ENCODE assay signal across 1 cellular context in the genomic region with DNA sequence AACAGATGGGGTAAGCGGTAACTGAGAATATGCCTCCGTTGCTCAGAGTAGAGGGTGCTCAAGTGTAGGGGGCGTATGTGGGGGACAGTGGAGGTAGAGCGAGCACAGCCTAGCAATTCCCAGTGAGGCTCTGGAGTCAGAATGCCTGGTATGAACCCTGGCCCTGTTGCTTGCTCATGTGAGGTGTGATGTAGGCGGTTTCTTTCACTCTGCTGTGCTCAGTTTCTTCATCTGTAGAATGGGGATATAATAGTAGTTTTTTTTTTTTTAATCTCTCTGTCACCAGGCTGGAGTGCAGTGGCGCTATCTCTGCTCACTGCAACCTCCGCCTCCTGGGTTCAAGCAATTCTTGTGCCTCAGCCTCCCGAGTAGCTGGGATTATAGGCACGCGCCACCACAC.
TF ChIP-seq lines count a peak whose summit lies in the region.

No MANE protein-coding gene starts in this region.

TF ChIP-seq in K562, 482 proteins besides CTCF, POLR2A, EP300 and RAD21:
- TF ChIP-seq KDM1A (IDR thresholded peaks at IDR 0.05) (0 out of 4 replicates have a peak, but pooled peaks have one; percentile 24 to 30), BCOR (IDR thresholded peaks at IDR 0.05) (peak; percentile 76), RBM25 (IDR thresholded peaks at IDR 0.05; ENCODE audit: low read depth, low read length, severe bottlenecking) (peak; percentile 89)
